Comparison of ENCODE assay signal across 1 cellular context in genomic region chr11:11865449-11865848, GRCh38.
TF ChIP-seq lines count a peak whose summit lies in the region.

No MANE protein-coding gene starts in this region.

TF ChIP-seq in GM23338, 12 proteins besides CTCF, POLR2A, EP300 and RAD21 (continued from another document):
- TF ChIP-seq, protein P1, sequence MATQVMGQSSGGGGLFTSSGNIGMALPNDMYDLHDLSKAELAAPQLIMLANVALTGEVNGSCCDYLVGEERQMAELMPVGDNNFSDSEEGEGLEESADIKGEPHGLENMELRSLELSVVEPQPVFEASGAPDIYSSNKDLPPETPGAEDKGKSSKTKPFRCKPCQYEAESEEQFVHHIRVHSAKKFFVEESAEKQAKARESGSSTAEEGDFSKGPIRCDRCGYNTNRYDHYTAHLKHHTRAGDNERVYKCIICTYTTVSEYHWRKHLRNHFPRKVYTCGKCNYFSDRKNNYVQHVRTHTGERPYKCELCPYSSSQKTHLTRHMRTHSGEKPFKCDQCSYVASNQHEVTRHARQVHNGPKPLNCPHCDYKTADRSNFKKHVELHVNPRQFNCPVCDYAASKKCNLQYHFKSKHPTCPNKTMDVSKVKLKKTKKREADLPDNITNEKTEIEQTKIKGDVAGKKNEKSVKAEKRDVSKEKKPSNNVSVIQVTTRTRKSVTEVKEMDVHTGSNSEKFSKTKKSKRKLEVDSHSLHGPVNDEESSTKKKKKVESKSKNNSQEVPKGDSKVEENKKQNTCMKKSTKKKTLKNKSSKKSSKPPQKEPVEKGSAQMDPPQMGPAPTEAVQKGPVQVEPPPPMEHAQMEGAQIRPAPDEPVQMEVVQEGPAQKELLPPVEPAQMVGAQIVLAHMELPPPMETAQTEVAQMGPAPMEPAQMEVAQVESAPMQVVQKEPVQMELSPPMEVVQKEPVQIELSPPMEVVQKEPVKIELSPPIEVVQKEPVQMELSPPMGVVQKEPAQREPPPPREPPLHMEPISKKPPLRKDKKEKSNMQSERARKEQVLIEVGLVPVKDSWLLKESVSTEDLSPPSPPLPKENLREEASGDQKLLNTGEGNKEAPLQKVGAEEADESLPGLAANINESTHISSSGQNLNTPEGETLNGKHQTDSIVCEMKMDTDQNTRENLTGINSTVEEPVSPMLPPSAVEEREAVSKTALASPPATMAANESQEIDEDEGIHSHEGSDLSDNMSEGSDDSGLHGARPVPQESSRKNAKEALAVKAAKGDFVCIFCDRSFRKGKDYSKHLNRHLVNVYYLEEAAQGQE (IDR thresholded peaks at IDR 0.05; ENCODE audit: unreplicated experiment): no peak
- TF ChIP-seq ZNF462 (CRISPR knock-in tag; IDR thresholded peaks at IDR 0.05) (no peak), ZNF331 (CRISPR knock-in tag; IDR thresholded peaks at IDR 0.05; ENCODE audit: low read depth) (no peak), STAT1 (IDR thresholded peaks at IDR 0.05; ENCODE audit: unreplicated experiment) (no peak), EZH2phosphoT487 (IDR thresholded peaks at IDR 0.05; ENCODE audit: unreplicated experiment) (no peak), ETS1 (IDR thresholded peaks at IDR 0.05) (no peak), ZNF114 (CRISPR knock-in tag; IDR thresholded peaks at IDR 0.05) (no peak)
TF ChIP-seq in GM23338: peak in this region for 0.
